Comparison of ENCODE assay signal across 25 cellular contexts in genomic region chr10:29248987-29249386, GRCh38. TPM values are rescaled to one million over a fixed set of nuclear protein-coding genes. Genes with fewer than 3 reads are reported as not detected.
"Had no signal": no experiment of that assay in that cellular context is flagged by ENCODE, and none has a peak within 500 bp of the region (broad histone marks: within the 10 kb centered on the region; RNA-seq: fewer than 3 reads in every experiment).

No MANE protein-coding gene starts in this region.

- H3K36me3 ChIP-seq: gastrocnemius medialis, heart right ventricle, right lobe of liver, tibial nerve had no signal

- H3K36me3 Mint-ChIP-seq: naive thymus-derived CD8-positive, alpha-beta T cell; stimulated activated naive B cell treated with anti-CD40 and anti-IgM and Interleukin-4, amounts not matched to agents 10 μg/mL and 1 μg/mL and 100 μg/mL, for 72 hours had no signal

- H3K27ac ChIP-seq: gastrocnemius medialis, heart right ventricle, right lobe of liver, testis had no signal

- H3K4me3 Mint-ChIP-seq: naive thymus-derived CD8-positive, alpha-beta T cell; stimulated activated naive B cell treated with anti-CD40 and anti-IgM and Interleukin-4, amounts not matched to agents 10 μg/mL and 1 μg/mL and 100 μg/mL, for 72 hours; stimulated activated naive CD8-positive, alpha-beta T cell treated with anti-CD3 and anti-CD28 coated beads, Interleukin-15, amount 100 ng/mL, for 72 hours had no signal

- H3K9me3 ChIP-seq: gastrocnemius medialis, heart right ventricle, mucosa of descending colon, right lobe of liver, testis, tibial nerve had no signal

- H3K4me1 ChIP-seq: right lobe of liver had no signal

- H3K4me1 Mint-ChIP-seq: naive thymus-derived CD8-positive, alpha-beta T cell; stimulated activated naive B cell treated with anti-CD40 and anti-IgM and Interleukin-4, amounts not matched to agents 10 μg/mL and 1 μg/mL and 100 μg/mL, for 72 hours; stimulated activated naive CD8-positive, alpha-beta T cell treated with anti-CD3 and anti-CD28 coated beads, Interleukin-15, amount 100 ng/mL, for 72 hours had no signal

- H3K9me3 Mint-ChIP-seq: stimulated activated naive CD8-positive, alpha-beta T cell treated with anti-CD3 and anti-CD28 coated beads, Interleukin-15, amount 100 ng/mL, for 72 hours had no signal

- H3K4me3 ChIP-seq: dorsolateral prefrontal cortex, gastrocnemius medialis, heart right ventricle, mucosa of descending colon, right lobe of liver, testis, tibial nerve had no signal

- FAIRE-seq: islet of Langerhans had no signal

- H3K27ac Mint-ChIP-seq: naive thymus-derived CD8-positive, alpha-beta T cell; stimulated activated naive B cell treated with anti-CD40 and anti-IgM and Interleukin-4, amounts not matched to agents 10 μg/mL and 1 μg/mL and 100 μg/mL, for 72 hours had no signal

- H3K27me3 ChIP-seq: gastrocnemius medialis, right lobe of liver, testis, tibial nerve had no signal

- DNase-seq: cortex of kidney; dorsolateral prefrontal cortex; effector CD8-positive, alpha-beta T cell; gastrocnemius medialis; heart right ventricle; kidney glomerular epithelial cell; mucosa of descending colon; naive thymus-derived CD8-positive, alpha-beta T cell; right lobe of liver; stimulated activated CD4-positive, alpha-beta T cell treated with anti-CD3 and anti-CD28 coated beads, Interleukin-2, amount 100 ng/mL, for 24 hours; stimulated activated CD4-positive, alpha-beta T cell treated with anti-CD3 and anti-CD28 coated beads, Interleukin-4, amount 100 ng/mL, for 4 hours; stimulated activated naive B cell treated with anti-CD40 and anti-IgM and Interleukin-4, amounts not matched to agents 10 μg/mL and 1 μg/mL and 100 μg/mL, for 72 hours; stimulated activated naive CD8-positive, alpha-beta T cell treated with anti-CD3 and anti-CD28 coated beads, Interleukin-15, amount 100 ng/mL, for 72 hours; testis had no signal

- ATAC-seq: gastrocnemius medialis; heart right ventricle; mucosa of descending colon; naive thymus-derived CD8-positive, alpha-beta T cell; right lobe of liver; stimulated activated naive B cell treated with anti-CD40 and anti-IgM and Interleukin-4, amounts not matched to agents 10 μg/mL and 1 μg/mL and 100 μg/mL, for 72 hours; stimulated activated naive CD8-positive, alpha-beta T cell treated with anti-CD3 and anti-CD28 coated beads, Interleukin-15, amount 100 ng/mL, for 72 hours had no signal

RNA-seq across cellular contexts. Expression of gene LYZL1, which starts 39.9 kb away (rescaled TPM):
- total RNA-seq: dorsolateral prefrontal cortex; gastrocnemius medialis; heart right ventricle; liver; lung microvascular endothelial cell; mesenteric fat pad; mucosa of descending colon; naive thymus-derived CD8-positive, alpha-beta T cell; osteocyte; posterior vena cava; renal cortical epithelial cell; right lobe of liver; skeletal muscle tissue; subcutaneous adipose tissue; tibial nerve; ureter had no signal
